11 cellular contexts compared by ENCODE assay signal in the genomic region with DNA sequence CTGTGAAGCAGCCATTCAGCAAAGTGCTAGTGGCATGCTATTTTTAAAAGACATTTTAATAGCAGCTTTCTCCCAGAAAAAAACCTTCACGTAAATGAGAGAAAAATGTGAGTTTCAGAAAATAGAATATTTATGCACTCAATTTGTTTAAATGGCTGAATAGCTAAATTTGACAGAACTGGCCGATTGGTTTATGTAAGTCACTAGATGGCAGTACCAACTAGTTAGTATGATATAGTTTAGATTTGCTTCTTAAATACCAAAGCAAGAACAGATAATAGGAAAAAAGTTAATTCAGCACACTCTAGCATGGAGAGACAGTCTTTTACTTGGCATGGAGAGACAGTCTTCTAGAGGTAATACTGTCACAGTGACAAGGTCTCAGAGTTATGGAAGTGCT.
DNase-seq lines count a peak whose midpoint lies in the region; ATAC-seq, FAIRE-seq and TF ChIP-seq lines count a peak whose summit lies in the region.
"Had no signal": no experiment of that assay in that cellular context is flagged by ENCODE, and none has a peak within 500 bp of the region (broad histone marks: within the 10 kb centered on the region; RNA-seq: fewer than 3 reads in every experiment).

No MANE protein-coding gene starts in this region.

- H3K9me3 Mint-ChIP-seq in neural progenitor cell: peaks cover 10% of the 10 kb centered on the region
- H3K9me3 Mint-ChIP-seq: activated T-helper 1 cell treated with anti-CD3 and anti-CD28 coated beads, Interleukin-12 subunit alpha, Interleukin-12 subunit beta, Interleukin-2, Interleukin-4 antibody, amounts not matched to agents 30 ng/mL and 10 ng/mL and 1 ng/mL, durations not matched to agents 14 hours and 24 hours and 36 hours had no signal

- BruUV-seq in K562 (replicated peaks; lab: Mats Ljungman, UMichigan): no TSS peak

- TF ChIP-seq POLR2A in K562 (conservative IDR thresholded peaks at IDR 0.05): no peak
- no peak for TF ChIP-seq POLR2A in gastrocnemius medialis (IDR thresholded peaks at IDR 0.05)

- H3K79me2 ChIP-seq in Loucy (ENCODE audit: insufficient read depth, low read length): no peaks in the 10 kb centered on the region
- no peaks in the 10 kb centered on the region for H3K79me2 ChIP-seq in K562 (ENCODE audit: control insufficient read depth, insufficient read depth, low read length)
- no peaks in the 10 kb centered on the region for H3K79me2 ChIP-seq in neural progenitor cell (ENCODE audit: low read depth)

- no peak overlapping the region for H3K27ac Mint-ChIP-seq in neural progenitor cell
- H3K27ac Mint-ChIP-seq: activated T-helper 1 cell treated with anti-CD3 and anti-CD28 coated beads, Interleukin-12 subunit alpha, Interleukin-12 subunit beta, Interleukin-2, Interleukin-4 antibody, amounts not matched to agents 30 ng/mL and 10 ng/mL and 1 ng/mL, durations not matched to agents 14 hours and 24 hours and 36 hours; stimulated activated naive CD8-positive, alpha-beta T cell treated with anti-CD3 and anti-CD28 coated beads, Interleukin-15, amount 100 ng/mL, for 72 hours had no signal

- H3K9ac ChIP-seq in Loucy (ENCODE audit: low read depth, low read length, poor library complexity, severe bottlenecking) (no peak overlapping the region), K562 (ENCODE audit: insufficient read depth in 1 of 2, low read depth in 2 of 2, low read length in 2 of 2) (no peak overlapping the region), neural progenitor cell (no peak overlapping the region)

- CTCF ChIA-PET in K562 (lab: Yijun Ruan, JAX; ENCODE audit: low intra/inter-chr PET ratio): no interaction called here

- H3K4me1 Mint-ChIP-seq in neural progenitor cell: peaks cover 29% of the 10 kb centered on the region
- H3K4me1 Mint-ChIP-seq: stimulated activated naive CD8-positive, alpha-beta T cell treated with anti-CD3 and anti-CD28 coated beads, Interleukin-15, amount 100 ng/mL, for 72 hours had no signal

- no peak overlapping the region for H3K4me3 ChIP-seq in Loucy (ENCODE audit: low read length, poor library complexity, severe bottlenecking)
- no peak overlapping the region for H3K4me3 ChIP-seq in K562
- H3K4me3 ChIP-seq in neural progenitor cell: no peak overlapping the region
- H3K4me3 ChIP-seq in gastrocnemius medialis: no peak overlapping the region
- H3K4me3 ChIP-seq in upper lobe of right lung: no peak overlapping the region
- H3K4me3 ChIP-seq: SK-N-MC had no signal

- DNase-seq in NCI-H1105 treated with DMSO at 0.1 percent for 48 hours (lab: John Stamatoyannopoulos, UW) (peak; percentile 5), NCI-H1105 (lab: John Stamatoyannopoulos, UW) (no peak), K562 (ENCODE audit: extremely low read depth in 1 of 4, low spot score in 3 of 4) (no peak), neural progenitor cell (ENCODE audit: low spot score) (peak; percentile 11), gastrocnemius medialis (no peak), upper lobe of right lung (no peak)
- DNase-seq: stimulated activated naive CD8-positive, alpha-beta T cell treated with anti-CD3 and anti-CD28 coated beads, Interleukin-15, amount 100 ng/mL, for 72 hours had no signal

- TF ChIP-seq CTCF in Loucy (conservative IDR thresholded peaks at IDR 0.05; ENCODE audit: low read length) (peak; percentile 63), K562 (IDR thresholded peaks at IDR 0.05 in 2 of 3, conservative IDR thresholded peaks at IDR 0.05 in 1 of 3; ENCODE audit: insufficient read depth in 2 of 3, low read depth in 1 of 3, low read length in 3 of 3) (no peak), neural progenitor cell (IDR thresholded peaks at IDR 0.05) (peak; percentile 45), gastrocnemius medialis (IDR thresholded peaks at IDR 0.05 in 4 of 5, conservative IDR thresholded peaks at IDR 0.05 in 1 of 5) (no peak), upper lobe of right lung (IDR thresholded peaks at IDR 0.05) (no peak)

- no peak for TF ChIP-seq RAD21 in K562 (CRISPR knock-in tag; conservative IDR thresholded peaks at IDR 0.05 in 1 of 2, IDR thresholded peaks at IDR 0.05 in 1 of 2)

- H3K9me2 ChIP-seq in Loucy (replicated peaks; ENCODE audit: low read depth, low read length): no peaks in the 10 kb centered on the region

- H3K9me1 ChIP-seq in K562 (ENCODE audit: control insufficient read depth, insufficient read depth, low read length): no peaks in the 10 kb centered on the region

- POLR2A ChIA-PET in K562 (lab: Yijun Ruan, JAX): no interaction called here

- H3K36me3 Mint-ChIP-seq in neural progenitor cell: no peaks in the 10 kb centered on the region

- H3K36me3 ChIP-seq in Loucy (ENCODE audit: insufficient read depth, low read length): no peaks in the 10 kb centered on the region
- H3K36me3 ChIP-seq in K562 (ENCODE audit: control insufficient read depth, insufficient read depth, low read length): no peaks in the 10 kb centered on the region
- no peaks in the 10 kb centered on the region for H3K36me3 ChIP-seq in neural progenitor cell
- H3K36me3 ChIP-seq in gastrocnemius medialis: no peaks in the 10 kb centered on the region
- H3K36me3 ChIP-seq in upper lobe of right lung: no peaks in the 10 kb centered on the region

- 6% methylated on average over 2 of the region's 2 CpGs for WGBS in K562 (ENCODE audit: insufficient coverage, low coverage, missing lambda C conversion rate)

- H3F3A ChIP-seq in Loucy (ENCODE audit: low read depth): no peaks in the 10 kb centered on the region
- no peaks in the 10 kb centered on the region for H3F3A ChIP-seq in neural progenitor cell (ENCODE audit: low read depth)

- H3K27me3 ChIP-seq in Loucy (ENCODE audit: insufficient read depth, low read length, poor library complexity, severe bottlenecking): no peaks in the 10 kb centered on the region
- H3K27me3 ChIP-seq in K562 (ENCODE audit: control insufficient read depth in 2 of 2, insufficient read depth in 2 of 2, low read length in 2 of 2): no peaks in the 10 kb centered on the region
- H3K27me3 ChIP-seq in neural progenitor cell: peaks cover 83% of the 10 kb centered on the region
- no peaks in the 10 kb centered on the region for H3K27me3 ChIP-seq in gastrocnemius medialis
- H3K27me3 ChIP-seq in upper lobe of right lung: no peaks in the 10 kb centered on the region

- in situ Hi-C loops in K562 (cut with MboI): no loop called here
- in situ Hi-C loops in gastrocnemius medialis (cut with MboI; ENCODE audit: low sequenced_read_pairs in 4 of 4): no loop called here

- peak; percentile 29 for FAIRE-seq in K562 (lab: Jason Lieb, UNC)

- H3K4me3 Mint-ChIP-seq in neural progenitor cell: no peak overlapping the region
- H3K4me3 Mint-ChIP-seq: activated T-helper 1 cell treated with anti-CD3 and anti-CD28 coated beads, Interleukin-12 subunit alpha, Interleukin-12 subunit beta, Interleukin-2, Interleukin-4 antibody, amounts not matched to agents 30 ng/mL and 10 ng/mL and 1 ng/mL, durations not matched to agents 14 hours and 24 hours and 36 hours; stimulated activated naive CD8-positive, alpha-beta T cell treated with anti-CD3 and anti-CD28 coated beads, Interleukin-15, amount 100 ng/mL, for 72 hours had no signal

- H2AFZ ChIP-seq in Loucy (ENCODE audit: low read length) (no peak overlapping the region), K562 (ENCODE audit: low read depth, low read length) (no peak overlapping the region), neural progenitor cell (replicated peaks) (no peak overlapping the region)

- TF ChIP-seq EP300 in K562 (IDR thresholded peaks at IDR 0.05; ENCODE audit: low read length): no peak

- intact Hi-C loops in K562 (cut with micrococcal nuclease): no loop called here
- intact Hi-C loops in gastrocnemius medialis (cut with DNase I; ENCODE audit: low total_unique reads): no loop called here
- intact Hi-C loops in upper lobe of right lung (cut with DNase I): no loop called here

- H3K4me1 ChIP-seq in Loucy (ENCODE audit: insufficient read depth, low read length, poor library complexity, severe bottlenecking): no peaks in the 10 kb centered on the region
- H3K4me1 ChIP-seq in K562 (replicated peaks in 1 of 2; ENCODE audit: control insufficient read depth in 2 of 2, insufficient read depth in 2 of 2, low read length in 2 of 2): no peaks in the 10 kb centered on the region
- no peaks in the 10 kb centered on the region for H3K4me1 ChIP-seq in neural progenitor cell
- H3K4me1 ChIP-seq in gastrocnemius medialis: no peaks in the 10 kb centered on the region
- no peaks in the 10 kb centered on the region for H3K4me1 ChIP-seq in upper lobe of right lung

- no peak overlapping the region for H3K27ac ChIP-seq in K562 (ENCODE audit: extremely low read depth, low read depth, low read length)
- no peak overlapping the region for H3K27ac ChIP-seq in neural progenitor cell
- H3K27ac ChIP-seq in gastrocnemius medialis: no peak overlapping the region
- H3K27ac ChIP-seq in upper lobe of right lung: no peak overlapping the region
- H3K27ac ChIP-seq: SK-N-MC had no signal

- H3K4me2 ChIP-seq in Loucy (ENCODE audit: low read depth, low read length, poor library complexity, severe bottlenecking) (no peak overlapping the region), K562 (ENCODE audit: insufficient read depth, low read length) (no peak overlapping the region), neural progenitor cell (no peak overlapping the region)

- ATAC-seq in K562: no peak
- ATAC-seq in gastrocnemius medialis: no peak
- ATAC-seq in HG03439 (IDR thresholded peaks at IDR 0.05; ENCODE audit: unreplicated experiment): no peak
- ATAC-seq in upper lobe of right lung: no peak
- ATAC-seq: stimulated activated naive CD8-positive, alpha-beta T cell treated with anti-CD3 and anti-CD28 coated beads, Interleukin-15, amount 100 ng/mL, for 72 hours had no signal

- H3K9me3 ChIP-seq in Loucy (ENCODE audit: insufficient read depth, low read depth, low read length): no peaks in the 10 kb centered on the region
- H3K9me3 ChIP-seq in K562 (replicated peaks; ENCODE audit: control insufficient read depth, insufficient read depth, low read depth, low read length): no peaks in the 10 kb centered on the region
- no peaks in the 10 kb centered on the region for H3K9me3 ChIP-seq in neural progenitor cell (ENCODE audit: low read depth)
- H3K9me3 ChIP-seq in gastrocnemius medialis: no peaks in the 10 kb centered on the region
- H3K9me3 ChIP-seq in upper lobe of right lung: no peaks in the 10 kb centered on the region

- peaks cover 4% of the 10 kb centered on the region for H3K27me3 Mint-ChIP-seq in neural progenitor cell (ENCODE audit: insufficient read depth, low read depth)

- no peaks in the 10 kb centered on the region for H4K20me1 ChIP-seq in Loucy (ENCODE audit: insufficient read depth, low read length, poor library complexity, severe bottlenecking)
- no peaks in the 10 kb centered on the region for H4K20me1 ChIP-seq in K562 (replicated peaks; ENCODE audit: control insufficient read depth, insufficient read depth, low read length)
- H4K20me1 ChIP-seq in neural progenitor cell (ENCODE audit: low read depth): no peaks in the 10 kb centered on the region

Comparison
In these comparisons a context has a peak if more than half of its experiments do, and no peak if none do; other contexts are left out.
1. DNase-seq: peak in NCI-H1105 treated with DMSO at 0.1 percent for 48 hours (single experiment) and neural progenitor cell (single experiment); none in NCI-H1105 (single experiment), K562 (0 of 4), gastrocnemius medialis (0 of 2) and upper lobe of right lung (single experiment).
2. CTCF ChIP-seq: peak in Loucy (single experiment) and neural progenitor cell (single experiment); none in K562 (0 of 3), gastrocnemius medialis (0 of 5) and upper lobe of right lung (single experiment).